ENCODE assay signal across 35 cellular contexts in genomic region chr3:61168286-61168685, GRCh38.
"Had no signal": no experiment of that assay in that cellular context is flagged by ENCODE, and none has a peak within 500 bp of the region (broad histone marks: within the 10 kb centered on the region; RNA-seq: fewer than 3 reads in every experiment).

No MANE protein-coding gene starts in this region.

- H3K27ac Mint-ChIP-seq: activated CD4-positive, alpha-beta memory T cell treated with anti-CD3 and anti-CD28 coated beads for 36 hours; activated CD4-positive, alpha-beta T cell treated with anti-CD3 and anti-CD28 coated beads for 36 hours; activated CD4-positive, alpha-beta T cell treated with anti-CD3 and anti-CD28 coated beads, Interleukin-2, amount 10 ng/mL, durations not matched to agents 24 days and 14 days; activated CD8-positive, alpha-beta memory T cell treated with anti-CD3 and anti-CD28 coated beads, Interleukin-2, amount 10 ng/mL, durations not matched to agents 7 days and 5 days; activated CD8-positive, alpha-beta T cell treated with anti-CD3 and anti-CD28 coated beads, Interleukin-2, amount 10 ng/mL, durations not matched to agents 7 days and 5 days; activated naive CD4-positive, alpha-beta T cell treated with anti-CD3 and anti-CD28 coated beads for 36 hours; activated naive CD4-positive, alpha-beta T cell treated with anti-CD3 and anti-CD28 coated beads, Interleukin-2, amount 50 U/mL, for 24 hours; activated naive CD8-positive, alpha-beta T cell treated with anti-CD3 and anti-CD28 coated beads for 36 hours; activated naive CD8-positive, alpha-beta T cell treated with anti-CD3 and anti-CD28 coated beads, Interleukin-2, amount 50 U/mL, for 24 hours; activated T-helper 1 cell treated with anti-CD3 and anti-CD28 coated beads, Interleukin-12 subunit alpha, Interleukin-12 subunit beta, Interleukin-2, Interleukin-4 antibody, amounts not matched to agents 30 ng/mL and 10 ng/mL and 1 ng/mL, durations not matched to agents 14 hours and 24 hours and 36 hours; activated T-helper 2 cell treated with anti-CD3 and anti-CD28 coated beads, Interferon-gamma antibody, Interleukin-2, Interleukin-4, amounts not matched to agents 10 μg/mL and 5 μg/mL and 100 μg/mL, durations not matched to agents 14 hours and 24 hours and 36 hours; endodermal cell; T-helper 17 cell; T-helper 2 cell treated with Interferon-gamma antibody and Interleukin-4, amounts not matched to agents 5 μg/mL and 100 μg/mL, for 36 hours had no signal

- DNase-seq: activated CD4-positive, alpha-beta memory T cell treated with anti-CD3 and anti-CD28 coated beads for 36 hours; activated CD4-positive, alpha-beta T cell treated with anti-CD3 and anti-CD28 coated beads for 36 hours; activated CD4-positive, alpha-beta T cell treated with anti-CD3 and anti-CD28 coated beads, Interleukin-2, amount 10 ng/mL, durations not matched to agents 24 days and 14 days; activated CD4-positive, CD25-positive, alpha-beta regulatory T cell; activated CD4-positive, CD25-positive, alpha-beta regulatory T cell treated with anti-CD3 and anti-CD28 coated beads, Interleukin-2, amount 50 U/mL, for 72 hours; activated CD8-positive, alpha-beta memory T cell treated with anti-CD3 and anti-CD28 coated beads, Interleukin-2, amount 10 ng/mL, durations not matched to agents 7 days and 5 days; activated CD8-positive, alpha-beta memory T cell treated with anti-CD3 and anti-CD28 coated beads, Interleukin-2, amount 50 U/mL, for 4 hours; activated CD8-positive, alpha-beta T cell treated with anti-CD3 and anti-CD28 coated beads, Interleukin-2, amount 10 ng/mL, durations not matched to agents 7 days and 5 days; activated effector memory CD4-positive, alpha-beta T cell treated with anti-CD3 and anti-CD28 coated beads, Interleukin-2, amount 50 U/mL, for 16 hours; activated naive CD4-positive, alpha-beta T cell treated with anti-CD3 and anti-CD28 coated beads for 36 hours; activated naive CD8-positive, alpha-beta T cell treated with anti-CD3 and anti-CD28 coated beads for 36 hours; activated naive CD8-positive, alpha-beta T cell treated with anti-CD3 and anti-CD28 coated beads, Interleukin-2, amount 50 U/mL, for 24 hours; activated T-cell treated with anti-CD3 and anti-CD28 coated beads, Interleukin-2, amount 50 U/mL, for 1 hour; activated T-cell treated with anti-CD3 and anti-CD28 coated beads, Interleukin-2, amount 50 U/mL, for 48 hours; adrenal gland; amygdala; aorta; body of pancreas; caudate nucleus; cortex of kidney; dermis blood vessel endothelial cell; effector memory CD4-positive, alpha-beta T cell; endodermal cell; foreskin fibroblast; head of caudate nucleus; T-helper 17 cell; T1000; WERI-Rb-1 had no signal

- H3K27me3 ChIP-seq: adrenal gland, body of pancreas had no signal

- H3K9me3 Mint-ChIP-seq: activated T-helper 1 cell treated with anti-CD3 and anti-CD28 coated beads, Interleukin-12 subunit alpha, Interleukin-12 subunit beta, Interleukin-2, Interleukin-4 antibody, amounts not matched to agents 30 ng/mL and 10 ng/mL and 1 ng/mL, durations not matched to agents 14 hours and 24 hours and 36 hours; activated T-helper 2 cell treated with anti-CD3 and anti-CD28 coated beads, Interferon-gamma antibody, Interleukin-2, Interleukin-4, amounts not matched to agents 10 μg/mL and 5 μg/mL and 100 μg/mL, durations not matched to agents 14 hours and 24 hours and 36 hours had no signal

- H3K36me3 ChIP-seq: adrenal gland, WERI-Rb-1 had no signal

- H3K27ac ChIP-seq: adrenal gland, body of pancreas, WERI-Rb-1 had no signal

- H3K4me3 ChIP-seq: adrenal gland, body of pancreas had no signal

- FAIRE-seq: colon, frontal cortex had no signal

- H3K27me3 Mint-ChIP-seq: activated CD4-positive, alpha-beta memory T cell treated with anti-CD3 and anti-CD28 coated beads for 36 hours; activated CD4-positive, alpha-beta T cell treated with anti-CD3 and anti-CD28 coated beads for 36 hours; activated CD4-positive, alpha-beta T cell treated with anti-CD3 and anti-CD28 coated beads, Interleukin-2, amount 10 ng/mL, durations not matched to agents 24 days and 14 days; activated CD8-positive, alpha-beta memory T cell treated with anti-CD3 and anti-CD28 coated beads, Interleukin-2, amount 10 ng/mL, durations not matched to agents 7 days and 5 days; activated naive CD4-positive, alpha-beta T cell treated with anti-CD3 and anti-CD28 coated beads, Interleukin-2, amount 50 U/mL, for 24 hours; activated naive CD8-positive, alpha-beta T cell treated with anti-CD3 and anti-CD28 coated beads for 36 hours; activated naive CD8-positive, alpha-beta T cell treated with anti-CD3 and anti-CD28 coated beads, Interleukin-2, amount 50 U/mL, for 24 hours; T-helper 17 cell had no signal

- H3K4me3 Mint-ChIP-seq: activated CD4-positive, alpha-beta memory T cell treated with anti-CD3 and anti-CD28 coated beads for 36 hours; activated CD4-positive, alpha-beta T cell treated with anti-CD3 and anti-CD28 coated beads for 36 hours; activated CD4-positive, alpha-beta T cell treated with anti-CD3 and anti-CD28 coated beads, Interleukin-2, amount 10 ng/mL, durations not matched to agents 24 days and 14 days; activated CD8-positive, alpha-beta memory T cell treated with anti-CD3 and anti-CD28 coated beads, Interleukin-2, amount 10 ng/mL, durations not matched to agents 7 days and 5 days; activated CD8-positive, alpha-beta T cell treated with anti-CD3 and anti-CD28 coated beads, Interleukin-2, amount 10 ng/mL, durations not matched to agents 7 days and 5 days; activated naive CD4-positive, alpha-beta T cell treated with anti-CD3 and anti-CD28 coated beads for 36 hours; activated naive CD4-positive, alpha-beta T cell treated with anti-CD3 and anti-CD28 coated beads, Interleukin-2, amount 50 U/mL, for 24 hours; activated naive CD8-positive, alpha-beta T cell treated with anti-CD3 and anti-CD28 coated beads for 36 hours; activated naive CD8-positive, alpha-beta T cell treated with anti-CD3 and anti-CD28 coated beads, Interleukin-2, amount 50 U/mL, for 24 hours; activated T-helper 1 cell treated with anti-CD3 and anti-CD28 coated beads, Interleukin-12 subunit alpha, Interleukin-12 subunit beta, Interleukin-2, Interleukin-4 antibody, amounts not matched to agents 30 ng/mL and 10 ng/mL and 1 ng/mL, durations not matched to agents 14 hours and 24 hours and 36 hours; endodermal cell; T-helper 17 cell; T-helper 2 cell treated with Interferon-gamma antibody and Interleukin-4, amounts not matched to agents 5 μg/mL and 100 μg/mL, for 36 hours had no signal

- H3K9me3 ChIP-seq: adrenal gland, body of pancreas had no signal

- ATAC-seq: activated CD4-positive, alpha-beta T cell treated with anti-CD3 and anti-CD28 coated beads for 36 hours; activated CD8-positive, alpha-beta memory T cell treated with anti-CD3 and anti-CD28 coated beads, Interleukin-2, amount 10 ng/mL, durations not matched to agents 7 days and 5 days; activated CD8-positive, alpha-beta T cell treated with anti-CD3 and anti-CD28 coated beads, Interleukin-2, amount 10 ng/mL, durations not matched to agents 7 days and 5 days; activated naive CD8-positive, alpha-beta T cell treated with anti-CD3 and anti-CD28 coated beads, Interleukin-2, amount 50 U/mL, for 24 hours; body of pancreas; esophagus mucosa; T-helper 17 cell had no signal

- H3K4me1 Mint-ChIP-seq: activated CD4-positive, alpha-beta T cell treated with anti-CD3 and anti-CD28 coated beads for 36 hours; activated CD4-positive, alpha-beta T cell treated with anti-CD3 and anti-CD28 coated beads, Interleukin-2, amount 10 ng/mL, durations not matched to agents 24 days and 14 days; activated naive CD4-positive, alpha-beta T cell treated with anti-CD3 and anti-CD28 coated beads, Interleukin-2, amount 50 U/mL, for 24 hours; activated naive CD8-positive, alpha-beta T cell treated with anti-CD3 and anti-CD28 coated beads, Interleukin-2, amount 50 U/mL, for 24 hours; T-helper 17 cell had no signal

- H3K4me1 ChIP-seq: adrenal gland, body of pancreas had no signal
